ENCODE assay signal across 21 cellular contexts in the genomic region with DNA sequence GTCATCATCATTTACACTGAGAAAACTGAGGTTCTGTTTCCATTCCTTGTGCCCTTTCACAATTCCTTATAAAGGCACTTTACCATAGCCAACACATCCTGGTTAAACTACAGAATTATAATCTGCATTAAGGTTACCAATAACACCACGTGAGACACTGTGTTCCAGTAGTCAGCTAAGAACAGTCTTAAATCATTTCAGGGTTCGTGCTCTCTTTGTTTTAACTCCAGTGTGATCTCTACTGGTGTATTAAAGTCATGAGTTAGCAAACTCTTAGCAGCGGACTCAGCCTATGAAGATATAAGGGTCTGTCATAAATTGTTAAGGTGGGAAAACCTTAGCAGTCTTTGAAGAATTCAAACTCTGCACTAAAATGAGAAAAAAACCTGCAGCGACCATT. TPM values are rescaled to one million over a fixed set of nuclear protein-coding genes. Genes with fewer than 3 reads are reported as not detected.
DNase-seq lines count a peak whose midpoint lies in the region; ATAC-seq, FAIRE-seq and TF ChIP-seq lines count a peak whose summit lies in the region.
"Had no signal": no experiment of that assay in that cellular context is flagged by ENCODE, and none has a peak within 500 bp of the region (broad histone marks: within the 10 kb centered on the region; RNA-seq: fewer than 3 reads in every experiment).

No MANE protein-coding gene starts in this region.

- no peak overlapping the region for H4K91ac ChIP-seq in IMR-90 (ENCODE audit: insufficient read depth, low read depth, low read length)

- no peaks in the 10 kb centered on the region for H3K9me2 ChIP-seq in OCI-LY1 (ENCODE audit: low read depth, low read length)

- intact Hi-C loops in IMR-90 (cut with micrococcal nuclease) = no loop called here

- peak; percentile 14; the same call in 1 of the 2 replicates for ATAC-seq in IMR-90 (ENCODE audit: low read depth)
- ATAC-seq in GM18870 (IDR thresholded peaks at IDR 0.05; ENCODE audit: unreplicated experiment) = no peak
- ATAC-seq: CD8-positive, alpha-beta T cell; SK-N-SH treated with all-trans-retinoic acid at 6 μM for 48 hours had no signal

- H2AFZ ChIP-seq in IMR-90 (replicated peaks; ENCODE audit: low read length, poor library complexity) (no peak overlapping the region), OCI-LY1 (ENCODE audit: low read length) (no peak overlapping the region), astrocyte (ENCODE audit: low read depth, low read length) (no peak overlapping the region), neural progenitor cell (replicated peaks) (no peak overlapping the region)

- POLR2A ChIA-PET in IMR-90 (lab: Charles Lee; ENCODE audit: unreplicated experiment) = no interaction called here

- no peak overlapping the region for H2BK20ac ChIP-seq in IMR-90 (ENCODE audit: low read depth, low read length)

- H3K9me3 Mint-ChIP-seq in astrocyte (ENCODE audit: unreplicated experiment) = no peaks in the 10 kb centered on the region
- peaks cover 13% of the 10 kb centered on the region for H3K9me3 Mint-ChIP-seq in neural progenitor cell
- H3K9me3 Mint-ChIP-seq: CD8-positive, alpha-beta T cell had no signal

- no peak overlapping the region for H3K27ac ChIP-seq in IMR-90 (ENCODE audit: insufficient read depth, low read length)
- peak overlapping the region; percentile 89 for H3K27ac ChIP-seq in OCI-LY1 (ENCODE audit: low read depth, low read length, poor library complexity, severe bottlenecking)
- no peak overlapping the region for H3K27ac ChIP-seq in astrocyte (ENCODE audit: low read depth, low read length)
- no peak overlapping the region for H3K27ac ChIP-seq in neural progenitor cell
- H3K27ac ChIP-seq: Peyer's patch had no signal

- H3F3A ChIP-seq in OCI-LY1 (ENCODE audit: insufficient read depth, low read length) (no peaks in the 10 kb centered on the region), neural progenitor cell (ENCODE audit: low read depth) (peaks cover 7% of the 10 kb centered on the region)

- H3K4me2 ChIP-seq in IMR-90 (ENCODE audit: low read depth, low read length) = peak overlapping the region; percentile 72; the same call in 1 of the 2 replicates
- peak overlapping the region; percentile 63 for H3K4me2 ChIP-seq in OCI-LY1 (ENCODE audit: low read length)
- H3K4me2 ChIP-seq in astrocyte (ENCODE audit: low read length) = no peak overlapping the region
- H3K4me2 ChIP-seq in neural progenitor cell = peak overlapping the region; percentile 50

- no CpG with 5 or more reads among the region's 4 CpGs for WGBS in IMR-90 (ENCODE audit: extremely low coverage in 2 of 2, insufficient read length in 1 of 2), 2 experiments

- peaks cover 1% of the 10 kb centered on the region for H3K36me3 Mint-ChIP-seq in astrocyte (ENCODE audit: low read depth, unreplicated experiment)
- peaks cover 36% of the 10 kb centered on the region for H3K36me3 Mint-ChIP-seq in neural progenitor cell
- H3K36me3 Mint-ChIP-seq: CD8-positive, alpha-beta T cell had no signal

- H3K4me1 Mint-ChIP-seq in astrocyte (ENCODE audit: low read depth, unreplicated experiment) (peaks cover 15% of the 10 kb centered on the region), neural progenitor cell (peaks cover 4% of the 10 kb centered on the region)

- peaks cover 8% of the 10 kb centered on the region; the same call in 1 of the 2 replicates for H4K20me1 ChIP-seq in IMR-90 (ENCODE audit: insufficient read depth, low read length)
- no peaks in the 10 kb centered on the region for H4K20me1 ChIP-seq in OCI-LY1 (ENCODE audit: insufficient read depth, low read length)
- peaks cover 17% of the 10 kb centered on the region for H4K20me1 ChIP-seq in astrocyte (ENCODE audit: insufficient read depth, low read length)
- H4K20me1 ChIP-seq in neural progenitor cell (ENCODE audit: low read depth) = peaks cover 93% of the 10 kb centered on the region

- no peak overlapping the region for H3K4me3 ChIP-seq in IMR-90 (ENCODE audit: insufficient read depth, low read depth, low read length)
- H3K4me3 ChIP-seq in OCI-LY1 (ENCODE audit: low read depth, low read length, poor library complexity, severe bottlenecking) = peak overlapping the region; percentile 25
- no peak overlapping the region for H3K4me3 ChIP-seq in astrocyte (ENCODE audit: insufficient read depth, low read depth, low read length)
- H3K4me3 ChIP-seq in neural progenitor cell = no peak overlapping the region
- H3K4me3 ChIP-seq: Peyer's patch had no signal

- dilution Hi-C loops in IMR-90 (cut with HindIII; ENCODE audit: low sequenced_read_pairs, unreplicated experiment) = no loop called here

- peak overlapping the region; percentile 25; the same call in 1 of the 2 replicates for H3K23ac ChIP-seq in IMR-90 (ENCODE audit: low read depth, low read length)

- no peak overlapping the region for H2AK9ac ChIP-seq in IMR-90 (replicated peaks; ENCODE audit: low read depth, low read length, poor library complexity)

- FAIRE-seq in astrocyte (lab: Jason Lieb, UNC) = peak; percentile 65
- FAIRE-seq: GM18507, H54 had no signal

- no peaks in the 10 kb centered on the region for H3K36me3 ChIP-seq in IMR-90 (ENCODE audit: control insufficient read depth, insufficient read depth, low read length)
- peaks cover 15% of the 10 kb centered on the region; the same call in 1 of the 2 replicates for H3K36me3 ChIP-seq in OCI-LY1 (ENCODE audit: insufficient read depth, low read length)
- H3K36me3 ChIP-seq in astrocyte (ENCODE audit: insufficient read depth, low read length) = no peaks in the 10 kb centered on the region
- no peaks in the 10 kb centered on the region for H3K36me3 ChIP-seq in neural progenitor cell
- H3K36me3 ChIP-seq: Peyer's patch had no signal

- in situ Hi-C loops in IMR-90 (cut with MboI; ENCODE audit: low sequenced_read_pairs) = no loop called here

- peaks cover 6% of the 10 kb centered on the region for H3K9me1 ChIP-seq in IMR-90 (ENCODE audit: insufficient read depth, low read length)

- H3K9me3 ChIP-seq in IMR-90 (ENCODE audit: control insufficient read depth, insufficient read depth, low read length) (no peaks in the 10 kb centered on the region), OCI-LY1 (ENCODE audit: low read length) (0 out of 2 replicates have a peak, but pooled peaks cover 3% of the 10 kb centered on the region), astrocyte (ENCODE audit: insufficient read depth, low read depth, low read length) (no peaks in the 10 kb centered on the region), neural progenitor cell (ENCODE audit: low read depth) (no peaks in the 10 kb centered on the region)
- H3K9me3 ChIP-seq: Peyer's patch had no signal

- H3K4ac ChIP-seq in IMR-90 (ENCODE audit: low read depth, low read length) = no peak overlapping the region; the same call in 1 of the 2 replicates

- H3K9ac ChIP-seq in IMR-90 (ENCODE audit: low read depth, low read length) (no peak overlapping the region), OCI-LY1 (ENCODE audit: low read length) (peak overlapping the region; percentile 53), astrocyte (ENCODE audit: low read length) (no peak overlapping the region), neural progenitor cell (no peak overlapping the region)

- BruUV-seq in IMR-90 (replicated peaks; lab: Mats Ljungman, UMichigan) = no TSS peak

- H3K18ac ChIP-seq in IMR-90 (ENCODE audit: low read depth, low read length) = peak overlapping the region; percentile 29; the same call in 1 of the 2 replicates

- no peak for TF ChIP-seq POLR2A in IMR-90 (IDR thresholded peaks at IDR 0.05; ENCODE audit: low read depth, low read length)

- TF ChIP-seq CTCF in IMR-90 (conservative IDR thresholded peaks at IDR 0.05; ENCODE audit: low read depth, low read length) (no peak), OCI-LY1 (IDR thresholded peaks at IDR 0.05; ENCODE audit: low read length) (no peak), astrocyte (IDR thresholded peaks at IDR 0.05; ENCODE audit: insufficient read depth, low read depth, low read length) (no peak), neural progenitor cell (IDR thresholded peaks at IDR 0.05) (no peak)

- DNase-seq in IMR-90 = no peak
- DNase-seq in astrocyte (ENCODE audit: low read depth) = no peak
- no peak for DNase-seq in neural progenitor cell (ENCODE audit: low spot score)
- DNase-seq in NCI-H187 (lab: John Stamatoyannopoulos, UW) = no peak
- no peak for DNase-seq in central memory CD4-positive, alpha-beta T cell
- no peak for DNase-seq in stimulated activated CD4-positive, alpha-beta T cell treated with anti-CD3 and anti-CD28 coated beads, Interleukin-4, amount 100 ng/mL, for 4 hours
- DNase-seq: AML-193; C1 segment of cervical spinal cord; Calu3; CD8-positive, alpha-beta T cell; DMS153; KG1; NCI-H1417; NCI-H1694 treated with DMSO at 0.1 percent for 48 hours; NCI-H2107; Peyer's patch had no signal

- no peak overlapping the region for H4K8ac ChIP-seq in IMR-90 (ENCODE audit: low read depth in 2 of 2, low read length in 2 of 2)

- H2BK5ac ChIP-seq in IMR-90 (ENCODE audit: low read depth, low read length, poor library complexity, severe bottlenecking) = peak overlapping the region; percentile 32

- peaks cover 50 to 65% of the 10 kb centered on the region in 2 experiments for H3K79me1 ChIP-seq in IMR-90 (ENCODE audit: low read depth in 1 of 2, low read length in 2 of 2)

- peaks cover 55% of the 10 kb centered on the region for H3K79me2 ChIP-seq in OCI-LY1 (ENCODE audit: insufficient read depth, low read length)
- peaks cover 86% of the 10 kb centered on the region for H3K79me2 ChIP-seq in astrocyte (ENCODE audit: insufficient read depth, low read length)
- H3K79me2 ChIP-seq in neural progenitor cell (ENCODE audit: low read depth) = peaks cover 100% of the 10 kb centered on the region

- H3K4me1 ChIP-seq in IMR-90 (ENCODE audit: control insufficient read depth, insufficient read depth, low read length) (no peaks in the 10 kb centered on the region; the same call in 1 of the 2 replicates), OCI-LY1 (ENCODE audit: insufficient read depth, low read length, severe bottlenecking) (peaks cover 78% of the 10 kb centered on the region), astrocyte (ENCODE audit: insufficient read depth, low read length) (no peaks in the 10 kb centered on the region), neural progenitor cell (peaks cover 37% of the 10 kb centered on the region)
- H3K4me1 ChIP-seq: Peyer's patch had no signal

- H3K27me3 Mint-ChIP-seq in astrocyte (ENCODE audit: low read depth, unreplicated experiment) (no peaks in the 10 kb centered on the region), neural progenitor cell (ENCODE audit: insufficient read depth, low read depth) (no peaks in the 10 kb centered on the region)

- TF ChIP-seq RAD21 in IMR-90 (IDR thresholded peaks at IDR 0.05; ENCODE audit: low read length) = no peak

- no peaks in the 10 kb centered on the region for H3K27me3 ChIP-seq in IMR-90 (ENCODE audit: control insufficient read depth, insufficient read depth, low read length)
- no peaks in the 10 kb centered on the region for H3K27me3 ChIP-seq in OCI-LY1 (ENCODE audit: insufficient read depth, low read length)
- no peaks in the 10 kb centered on the region for H3K27me3 ChIP-seq in astrocyte (ENCODE audit: insufficient read depth, low read length)
- no peaks in the 10 kb centered on the region for H3K27me3 ChIP-seq in neural progenitor cell
- H3K27me3 ChIP-seq: Peyer's patch had no signal

- peak overlapping the region; percentile 20; the same call in 1 of the 2 replicates for H4K5ac ChIP-seq in IMR-90 (ENCODE audit: low read depth, low read length)

- H3K4me3 Mint-ChIP-seq in astrocyte (ENCODE audit: unreplicated experiment) (no peak overlapping the region), neural progenitor cell (no peak overlapping the region)
- H3K4me3 Mint-ChIP-seq: CD8-positive, alpha-beta T cell had no signal

- H3K14ac ChIP-seq in IMR-90 (replicated peaks; ENCODE audit: low read depth, low read length) = peak overlapping the region; percentile 38

- CTCF ChIA-PET in IMR-90 (lab: Yijun Ruan, JAX) = no interaction called here

- H2BK15ac ChIP-seq in IMR-90 (ENCODE audit: low read depth, low read length) = no peak overlapping the region

- no peak overlapping the region for H2BK120ac ChIP-seq in IMR-90 (ENCODE audit: low read depth, low read length)

- H3K27ac Mint-ChIP-seq in astrocyte (ENCODE audit: unreplicated experiment) (peak overlapping the region; percentile 71), neural progenitor cell (no peak overlapping the region)
- H3K27ac Mint-ChIP-seq: CD8-positive, alpha-beta T cell had no signal

- no peak overlapping the region for H3K56ac ChIP-seq in IMR-90 (ENCODE audit: extremely low read depth, insufficient read depth, low read length)

- H2AK5ac ChIP-seq in IMR-90 (ENCODE audit: low read depth, low read length) = no peak overlapping the region; the same call in 1 of the 2 replicates

RNA-seq across cellular contexts. Expression of gene TCF4, which starts 53.0 kb away (rescaled TPM):
- total RNA-seq in IMR-90 (2012; rRNA removed) = 83.9 and 87.1 TPM in 2 replicates
- 29.0 and 30.0 TPM in 2 replicates for polyA plus RNA-seq in IMR-90 (2012; rRNA removed)
- polyA plus RNA-seq in IMR-90 (2012; cell fraction: cytosol; rRNA removed) = 9.9 and 15.3 TPM in 2 replicates
- polyA plus RNA-seq in IMR-90 (2012; cell fraction: nucleus; rRNA removed; ENCODE audit: low replicate concordance) = 22.4 and 46.6 TPM in 2 replicates
- total RNA-seq in astrocyte = 105 and 115 TPM in 2 replicates
- total RNA-seq in neural progenitor cell (ENCODE audit: low replicate concordance) = 111 and 161 TPM in 2 replicates
